In genomic region chr11:71283960-71284359, GRCh38 we compare ENCODE assay signal across 18 cellular contexts. TPM values are rescaled to one million over a fixed set of nuclear protein-coding genes. Genes with fewer than 3 reads are reported as not detected.
DNase-seq lines count a peak whose midpoint lies in the region; ATAC-seq, FAIRE-seq and TF ChIP-seq lines count a peak whose summit lies in the region.
"Had no signal": no experiment of that assay in that cellular context is flagged by ENCODE, and none has a peak within 500 bp of the region (broad histone marks: within the 10 kb centered on the region; RNA-seq: fewer than 3 reads in every experiment).

No MANE protein-coding gene starts in this region.

- BruUV-seq in HepG2 (replicated peaks; lab: Mats Ljungman, UMichigan), result no TSS peak

- in situ Hi-C loops in HepG2 (cut with HindIII; ENCODE audit: extremely low pct_ligation_motif_present, low pct_unique_long_range_greater_than_20kb), result no loop called here

- H3K27ac ChIP-seq in HepG2 (ENCODE audit: extremely low read length, insufficient read depth, low read length) (no peak overlapping the region), right lobe of liver (no peak overlapping the region), testis (no peak overlapping the region)
- H3K27ac ChIP-seq: gastroesophageal sphincter, KMS-11 had no signal

- H3K36me3 ChIP-seq in HepG2 (replicated peaks in 1 of 2; ENCODE audit: control insufficient read depth in 1 of 2, insufficient read depth in 2 of 2, low read length in 2 of 2), result no peaks in the 10 kb centered on the region
- H3K36me3 ChIP-seq in right lobe of liver, result no peaks in the 10 kb centered on the region
- no peaks in the 10 kb centered on the region for H3K36me3 ChIP-seq in testis (ENCODE audit: low read depth, missing control alignments)
- H3K36me3 ChIP-seq: gastroesophageal sphincter had no signal

- TF ChIP-seq CTCF in HepG2 (CRISPR knock-in tag; IDR thresholded peaks at IDR 0.05), result no peak
- TF ChIP-seq CTCF in right lobe of liver (IDR thresholded peaks at IDR 0.05), result no peak
- TF ChIP-seq CTCF in nephron progenitor cell (IDR thresholded peaks at IDR 0.05), result no peak
- no peak for TF ChIP-seq CTCF in testis (IDR thresholded peaks at IDR 0.05)

- FAIRE-seq in HepG2 (lab: Jason Lieb, UNC), result no peak
- FAIRE-seq: islet of Langerhans, urothelium cell line had no signal

- CTCF ChIA-PET in HepG2 (lab: Yijun Ruan, JAX; ENCODE audit: low intra/inter-chr PET ratio, low total read pairs), result no interaction called here

- peak overlapping the region in 1 of 3 experiments; percentile 22; a peak in 1 of 6 replicates for H3K4me3 ChIP-seq in HepG2 (replicated peaks in 1 of 3; ENCODE audit: insufficient read depth in 1 of 3, low read depth in 2 of 3, low read length in 3 of 3)
- no peak overlapping the region for H3K4me3 ChIP-seq in right lobe of liver
- no peak overlapping the region for H3K4me3 ChIP-seq in testis
- H3K4me3 ChIP-seq: gastroesophageal sphincter had no signal

- H3K4me1 ChIP-seq in HepG2 (ENCODE audit: insufficient read depth, low read length) (peaks cover 71% of the 10 kb centered on the region), right lobe of liver (peaks cover 0 to 9% (median 4%) of the 10 kb centered on the region in 4 donors), testis (peaks cover 5% of the 10 kb centered on the region)
- H3K4me1 ChIP-seq: gastroesophageal sphincter had no signal

- peak overlapping the region; percentile 64 for H3K27ac Mint-ChIP-seq in nephron progenitor cell
- no peak overlapping the region for H3K27ac Mint-ChIP-seq in effector memory CD8-positive, alpha-beta T cell
- H3K27ac Mint-ChIP-seq: dendritic cell treated with granulocyte-macrophage colony-stimulating factor and Interleukin-4, amounts not matched to agents 40 ng/mL and 50 ng/mL, for 4 days had no signal

- POLR2A ChIA-PET in HepG2 (lab: Yijun Ruan, JAX), result interaction anchor here (1.5 kb wide), 1 partner anchor 31 kb away, joined by 7 read pairs; the partner anchor contains the start of gene SHANK2

- WGBS in HepG2 (ENCODE audit: low lambda C conversion rate), result 16% methylated on average over 10 of the region's 12 CpGs
- WGBS in right lobe of liver (ENCODE audit: insufficient coverage, low coverage, low lambda C conversion rate, missing lambda C conversion rate), result 75% methylated on average over 8 of the region's 12 CpGs
- WGBS in testis, 2 donors, result 79 to 82% methylated on average over 12 of the region's 12 CpGs

- intact Hi-C loops in HepG2 (cut with micrococcal nuclease; ENCODE audit: unreplicated experiment), result loop anchor here (2.0 kb wide), 1 partner anchor 31 kb away; the partner anchor contains the start of gene SHANK2
- intact Hi-C loops in right lobe of liver (cut with DNase I), result no loop called here
- intact Hi-C loops in testis (cut with DNase I; ENCODE audit: low total_unique reads), result no loop called here

- no peaks in the 10 kb centered on the region for H3K36me3 Mint-ChIP-seq in nephron progenitor cell (ENCODE audit: low read depth)
- no peaks in the 10 kb centered on the region for H3K36me3 Mint-ChIP-seq in effector memory CD8-positive, alpha-beta T cell (ENCODE audit: insufficient read depth)

- H3K9me3 Mint-ChIP-seq in nephron progenitor cell, result peaks cover 9% of the 10 kb centered on the region
- no peaks in the 10 kb centered on the region for H3K9me3 Mint-ChIP-seq in effector memory CD8-positive, alpha-beta T cell
- H3K9me3 Mint-ChIP-seq: dendritic cell treated with granulocyte-macrophage colony-stimulating factor and Interleukin-4, amounts not matched to agents 40 ng/mL and 50 ng/mL, for 4 days had no signal

- peaks cover 26% of the 10 kb centered on the region for H3K4me1 Mint-ChIP-seq in nephron progenitor cell
- no peaks in the 10 kb centered on the region for H3K4me1 Mint-ChIP-seq in effector memory CD8-positive, alpha-beta T cell (ENCODE audit: low read depth in 2 of 2)

- H2AFZ ChIP-seq in HepG2 (ENCODE audit: low read length), result no peak overlapping the region

- no peak overlapping the region for H3K9ac ChIP-seq in HepG2 (ENCODE audit: insufficient read depth, low read depth, low read length)
- H3K9ac ChIP-seq: KMS-11 had no signal

- TF ChIP-seq POLR2A in HepG2 (IDR thresholded peaks at IDR 0.05; ENCODE audit: insufficient read depth in 1 of 2, low read depth in 2 of 2, low read length in 2 of 2) (no peak), right lobe of liver (IDR thresholded peaks at IDR 0.05) (no peak), testis (IDR thresholded peaks at IDR 0.05) (no peak)

- peaks cover 1% of the 10 kb centered on the region; the same call in 1 of the 2 replicates for H3K9me3 ChIP-seq in HepG2 (ENCODE audit: low read length)
- H3K9me3 ChIP-seq in right lobe of liver, result no peaks in the 10 kb centered on the region
- no peaks in the 10 kb centered on the region for H3K9me3 ChIP-seq in testis

- peak; percentile 39 for ATAC-seq in HepG2
- no peak for ATAC-seq in right lobe of liver
- ATAC-seq in esophagus mucosa, result peak; percentile 91
- no peak for ATAC-seq in effector memory CD8-positive, alpha-beta T cell (replicated peaks)
- ATAC-seq: activated CD4-positive, CD25-positive, alpha-beta regulatory T cell treated with anti-CD3 and anti-CD28 coated beads, Interleukin-2, amount 50 U/mL, for 24 hours; gastroesophageal sphincter had no signal

- TF ChIP-seq RAD21 in HepG2 (CRISPR knock-in tag; IDR thresholded peaks at IDR 0.05), result no peak

- 0 out of 5 replicates have a peak, but pooled peaks cover 0 to 5% of the 10 kb centered on the region in 2 experiments for H3K27me3 ChIP-seq in HepG2 (ENCODE audit: control insufficient read depth in 1 of 2, insufficient read depth in 2 of 2, low read length in 2 of 2)
- H3K27me3 ChIP-seq in right lobe of liver, result no peaks in the 10 kb centered on the region
- no peaks in the 10 kb centered on the region for H3K27me3 ChIP-seq in testis

- DNase-seq in HepG2 (ENCODE audit: low spot score), result peak; percentile 62
- DNase-seq in right lobe of liver, result no peak
- DNase-seq in nephron progenitor cell, result no peak
- no peak for DNase-seq in testis
- no peak for DNase-seq in effector memory CD8-positive, alpha-beta T cell
- no peak for DNase-seq in SKM-1 treated with dmso at 0.1 percent for 144 hours (lab: John Stamatoyannopoulos, UW; ENCODE audit: unreplicated experiment)
- DNase-seq in cerebellar cortex (ENCODE audit: low spot score), result no peak
- DNase-seq: activated T-cell treated with anti-CD3 and anti-CD28 coated beads for 4 hours, NCI-H187, nucleus accumbens, SW 1271 had no signal

- no peak overlapping the region for H3K4me3 Mint-ChIP-seq in nephron progenitor cell
- H3K4me3 Mint-ChIP-seq in effector memory CD8-positive, alpha-beta T cell, result no peak overlapping the region
- H3K4me3 Mint-ChIP-seq: dendritic cell treated with granulocyte-macrophage colony-stimulating factor and Interleukin-4, amounts not matched to agents 40 ng/mL and 50 ng/mL, for 4 days had no signal

- peak overlapping the region; percentile 54 for H3K4me2 ChIP-seq in HepG2 (ENCODE audit: low read depth, low read length)
- H3K4me2 ChIP-seq: KMS-11 had no signal

- TF ChIP-seq EP300 in HepG2 (IDR thresholded peaks at IDR 0.05; ENCODE audit: low read depth in 2 of 2, low read length in 2 of 2) (no peak), HepG2 (CRISPR knock-in tag; IDR thresholded peaks at IDR 0.05; ENCODE audit: borderline replicate concordance) (no peak)

- H3K27me3 Mint-ChIP-seq in nephron progenitor cell (ENCODE audit: low read depth, poor library complexity), result peaks cover 33% of the 10 kb centered on the region
- H3K27me3 Mint-ChIP-seq in effector memory CD8-positive, alpha-beta T cell, result peaks cover 16 to 39% of the 10 kb centered on the region in 2 donors

- no peaks in the 10 kb centered on the region for H3K79me2 ChIP-seq in HepG2 (ENCODE audit: insufficient read depth, low read length)

- H4K20me1 ChIP-seq in HepG2 (ENCODE audit: insufficient read depth, low read length), result no peaks in the 10 kb centered on the region

TF ChIP-seq in HepG2, 621 proteins besides CTCF, POLR2A, EP300 and RAD21 (continues in another document):
- no peak for TF ChIP-seq ZFP90 (CRISPR knock-in tag; IDR thresholded peaks at IDR 0.05; ENCODE audit: borderline replicate concordance)

RNA-seq across cellular contexts. Expression of gene SHANK2, which starts 31.6 kb away (rescaled TPM):
- 10.2 and 10.5 TPM in 2 replicates for total RNA-seq in HepG2 (2016; rRNA removed; fragmentation: Illumina TruSeq; extraction: Trizol)
- 21.4 and 22.4 TPM in 2 replicates for total RNA-seq in HepG2 (2016; cell fraction: cytosol; rRNA removed; fragmentation: Illumina TruSeq; extraction: Trizol; ENCODE audit: low read depth)
- total RNA-seq in HepG2 (2016; cell fraction: insoluble cytoplasmic fraction; rRNA removed; fragmentation: Illumina TruSeq; extraction: Trizol), result 10.1 and 10.2 TPM in 2 replicates
- 14.0 and 14.5 TPM in 2 replicates for total RNA-seq in HepG2 (2016; cell fraction: membrane; rRNA removed; fragmentation: Illumina TruSeq; extraction: Trizol)
- 30.8 and 38.1 TPM in 2 replicates for total RNA-seq in HepG2 (2016; cell fraction: nucleus; rRNA removed; fragmentation: Illumina TruSeq; extraction: Trizol)
- 13.0 and 16.0 TPM in 2 replicates for polyA plus RNA-seq in HepG2 (2011; rRNA removed)
- polyA plus RNA-seq in HepG2 (2011; cell fraction: cytosol; rRNA removed), result 8.0 and 9.2 TPM in 2 replicates
- polyA plus RNA-seq in HepG2 (2011; cell fraction: nucleus; rRNA removed), result 60.2 and 68.0 TPM in 2 replicates
- 11.6 and 14.7 TPM in 2 replicates for polyA plus RNA-seq in HepG2 (2012)
- 1.2 and 1.3 TPM in 2 replicates for polyA plus RNA-seq in HepG2 (2016; cell fraction: cytosol; fragmentation: Illumina TruSeq; extraction: Trizol; ENCODE audit: low read depth)
- polyA plus RNA-seq in HepG2 (2016; cell fraction: insoluble cytoplasmic fraction; fragmentation: Illumina TruSeq; extraction: Trizol; ENCODE audit: low read depth), result 5.5 and 10.0 TPM in 2 replicates
- polyA plus RNA-seq in HepG2 (2016; cell fraction: membrane; fragmentation: Illumina TruSeq; extraction: Trizol; ENCODE audit: low read depth), result 2.4 and 3.2 TPM in 2 replicates
- 26.0 and 26.8 TPM in 2 replicates for polyA plus RNA-seq in HepG2 (2016; cell fraction: nucleus; fragmentation: Illumina TruSeq; extraction: Trizol; ENCODE audit: insufficient read depth, low read depth)
- 0.21 and 90.9 TPM in 2 replicates for polyA minus RNA-seq in HepG2 (2011; rRNA and poly(A)+ RNA removed; ENCODE audit: low replicate concordance)
- polyA minus RNA-seq in HepG2 (2011; cell fraction: cytosol; rRNA and poly(A)+ RNA removed), result 22.8 and 29.4 TPM in 2 replicates
- polyA minus RNA-seq in HepG2 (2011; cell fraction: nucleus; rRNA and poly(A)+ RNA removed), result 98.9 and 104 TPM in 2 replicates
- 10 to 100 TPM; 21.9 to 50.3 (median 30.9) TPM for total RNA-seq in right lobe of liver
- total RNA-seq in esophagus mucosa, result 2.5 TPM
- total RNA-seq in testis, result 10 to 100 TPM in 1 of 2 donors, 1 to 10 TPM in 1; 8.0 to 13.9 TPM
- 4.3 TPM for polyA plus RNA-seq in testis (ENCODE audit: insufficient read depth, low read depth, low replicate concordance)

Comparison
In these comparisons a context has a peak if more than half of its experiments do, and no peak if none do; other contexts are left out.
1. ATAC-seq: peak in HepG2 (single experiment) and esophagus mucosa (single experiment); none in right lobe of liver (0 of 4) and effector memory CD8-positive, alpha-beta T cell (single experiment).